ENCODE assay signal across 19 cellular contexts in the genomic region with DNA sequence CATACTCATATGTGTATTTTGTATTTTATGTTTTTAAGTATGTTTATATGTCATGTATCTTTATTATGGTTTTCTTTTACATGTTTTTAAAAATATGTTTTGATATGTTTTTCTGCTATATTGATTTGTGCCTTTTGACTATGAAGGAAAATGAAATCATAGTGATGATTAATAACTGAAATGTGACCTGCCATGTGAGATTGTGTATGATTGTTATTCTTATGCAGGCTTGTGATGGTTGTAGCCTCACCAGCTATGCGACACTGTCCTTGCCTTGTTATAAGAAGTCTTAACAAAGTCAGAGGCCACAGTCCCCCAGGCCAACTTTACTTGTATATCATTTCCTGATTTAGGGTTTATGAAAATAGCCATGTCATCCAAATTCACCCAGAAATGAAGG.
A peak's percentile ranks its signal among the peaks of the same experiment; 100 is the strongest.
DNase-seq lines count a peak whose midpoint lies in the region; ATAC-seq, FAIRE-seq and TF ChIP-seq lines count a peak whose summit lies in the region.
"Had no signal": no experiment of that assay in that cellular context is flagged by ENCODE, and none has a peak within 500 bp of the region (broad histone marks: within the 10 kb centered on the region; RNA-seq: fewer than 3 reads in every experiment).

No MANE protein-coding gene starts in this region.

- H3K27me3 ChIP-seq in CD8-positive, alpha-beta T cell (ENCODE audit: insufficient read depth, low read length), result no peaks in the 10 kb centered on the region

- H3K4me3 ChIP-seq in CD8-positive, alpha-beta T cell (ENCODE audit: low read depth, low read length), result no peak overlapping the region
- H3K4me3 ChIP-seq: coronary artery had no signal

- peaks cover 59% of the 10 kb centered on the region for H3K4me1 Mint-ChIP-seq in CD8-positive, alpha-beta T cell (ENCODE audit: low read depth)
- H3K4me1 Mint-ChIP-seq in activated T-helper 17 cell treated with anti-CD3 and anti-CD28 coated beads, Interleukin-2, amount 50 U/mL, for 72 hours, result peaks cover 22% of the 10 kb centered on the region
- H3K4me1 Mint-ChIP-seq in natural killer cell treated with Interleukin-12 subunit alpha and Interleukin-12 subunit beta and Interleukin-15 and Interleukin-18, amount 100 ng/mL, for 72 hours (ENCODE audit: low read depth in 2 of 2), result peaks cover 21 to 35% of the 10 kb centered on the region in 2 donors

- POLR2A ChIA-PET in CD8-positive, alpha-beta T cell (lab: Charles Lee), result no interaction called here

- H3K4me1 ChIP-seq in CD8-positive, alpha-beta T cell (ENCODE audit: insufficient read depth, low read length), result peaks cover 7% of the 10 kb centered on the region

- no peaks in the 10 kb centered on the region for H3K9me3 ChIP-seq in CD8-positive, alpha-beta T cell (ENCODE audit: low read length)

- peak overlapping the region; percentile 55 for H3K27ac Mint-ChIP-seq in CD8-positive, alpha-beta T cell
- H3K27ac Mint-ChIP-seq in activated T-helper 17 cell treated with anti-CD3 and anti-CD28 coated beads, Interleukin-2, amount 50 U/mL, for 72 hours, result peak overlapping the region; percentile 64
- peak overlapping the region in 1 of 2 donors; percentile 84 for H3K27ac Mint-ChIP-seq in natural killer cell treated with Interleukin-12 subunit alpha and Interleukin-12 subunit beta and Interleukin-15 and Interleukin-18, amount 100 ng/mL, for 72 hours

- FAIRE-seq in D721Med (lab: Jason Lieb, UNC), result no peak
- FAIRE-seq: RCC 7860 had no signal

- CTCF ChIA-PET in CD8-positive, alpha-beta T cell (lab: Charles Lee), result interaction anchor here (0.7 to 2.4 kb wide), 3 partner anchors 24 to 203 kb away, joined by 3 to 11 read pairs (median 3); no protein-coding TSS in a partner anchor

- DNase-seq in CD8-positive, alpha-beta T cell, result no peak
- DNase-seq in natural killer cell treated with Interleukin-12 subunit alpha and Interleukin-12 subunit beta and Interleukin-15 and Interleukin-18, amount 100 ng/mL, for 72 hours (ENCODE audit: low spot score), result no peak
- DNase-seq in activated CD4-positive, CD25-positive, alpha-beta regulatory T cell (lab: John Stamatoyannopoulos, UW), result no peak
- no peak for DNase-seq in SIG-M5 treated with dmso at 0.1 percent for 504 hours (lab: John Stamatoyannopoulos, UW; ENCODE audit: unreplicated experiment)
- DNase-seq in NCI-H2171 treated with DMSO at 0.1 percent for 48 hours (lab: John Stamatoyannopoulos, UW), result no peak
- DNase-seq in D721Med (ENCODE audit: insufficient read length, low spot score), result no peak
- DNase-seq: activated CD8-positive, alpha-beta memory T cell treated with anti-CD3 and anti-CD28 coated beads, Interleukin-2, amount 50 U/mL, for 48 hours; amygdala; DND-41; H7; NCI-H2107; NCI-H82; WERI-Rb-1 had no signal

- H3K9me3 Mint-ChIP-seq in CD8-positive, alpha-beta T cell, result no peaks in the 10 kb centered on the region
- H3K9me3 Mint-ChIP-seq in activated T-helper 17 cell treated with anti-CD3 and anti-CD28 coated beads, Interleukin-2, amount 50 U/mL, for 72 hours, result no peaks in the 10 kb centered on the region
- H3K9me3 Mint-ChIP-seq in natural killer cell treated with Interleukin-12 subunit alpha and Interleukin-12 subunit beta and Interleukin-15 and Interleukin-18, amount 100 ng/mL, for 72 hours, result no peaks in the 10 kb centered on the region

- peaks cover 45% of the 10 kb centered on the region for H3K36me3 Mint-ChIP-seq in CD8-positive, alpha-beta T cell
- peaks cover 31% of the 10 kb centered on the region for H3K36me3 Mint-ChIP-seq in activated T-helper 17 cell treated with anti-CD3 and anti-CD28 coated beads, Interleukin-2, amount 50 U/mL, for 72 hours (ENCODE audit: low read depth)
- no peaks in the 10 kb centered on the region for H3K36me3 Mint-ChIP-seq in natural killer cell treated with Interleukin-12 subunit alpha and Interleukin-12 subunit beta and Interleukin-15 and Interleukin-18, amount 100 ng/mL, for 72 hours

- peaks cover 4% of the 10 kb centered on the region for H3K36me3 ChIP-seq in CD8-positive, alpha-beta T cell (ENCODE audit: insufficient read depth, low read length)
- H3K36me3 ChIP-seq: WERI-Rb-1 had no signal

- H3K4me3 Mint-ChIP-seq in CD8-positive, alpha-beta T cell, result no peak overlapping the region
- peak overlapping the region; percentile 15 for H3K4me3 Mint-ChIP-seq in activated T-helper 17 cell treated with anti-CD3 and anti-CD28 coated beads, Interleukin-2, amount 50 U/mL, for 72 hours
- no peak overlapping the region for H3K4me3 Mint-ChIP-seq in natural killer cell treated with Interleukin-12 subunit alpha and Interleukin-12 subunit beta and Interleukin-15 and Interleukin-18, amount 100 ng/mL, for 72 hours
- H3K4me3 Mint-ChIP-seq: CD14-positive monocyte had no signal

- ATAC-seq in CD8-positive, alpha-beta T cell, result no peak
- peak; percentile 46 for ATAC-seq in GM18907 (IDR thresholded peaks at IDR 0.05; ENCODE audit: unreplicated experiment)
- ATAC-seq in activated T-helper 17 cell treated with anti-CD3 and anti-CD28 coated beads, Interleukin-2, amount 50 U/mL, for 72 hours (replicated peaks), result peak; percentile 96
- peak; percentile 40 to 93 for ATAC-seq in natural killer cell treated with Interleukin-12 subunit alpha and Interleukin-12 subunit beta and Interleukin-15 and Interleukin-18, amount 100 ng/mL, for 72 hours
- ATAC-seq: sciatic nerve had no signal

- H3K27me3 Mint-ChIP-seq in CD8-positive, alpha-beta T cell (ENCODE audit: low read depth), result no peaks in the 10 kb centered on the region
- H3K27me3 Mint-ChIP-seq in activated T-helper 17 cell treated with anti-CD3 and anti-CD28 coated beads, Interleukin-2, amount 50 U/mL, for 72 hours, result no peaks in the 10 kb centered on the region
- H3K27me3 Mint-ChIP-seq in natural killer cell treated with Interleukin-12 subunit alpha and Interleukin-12 subunit beta and Interleukin-15 and Interleukin-18, amount 100 ng/mL, for 72 hours, result no peaks in the 10 kb centered on the region

- no peak overlapping the region for H3K27ac ChIP-seq in CD8-positive, alpha-beta T cell (ENCODE audit: low read depth, low read length)
- H3K27ac ChIP-seq: WERI-Rb-1 had no signal

- intact Hi-C loops in CD8-positive, alpha-beta T cell (cut with DNase I, micrococcal nuclease), result no loop called here

- no peak for TF ChIP-seq CTCF in CD8-positive, alpha-beta T cell (IDR thresholded peaks at IDR 0.05)
- TF ChIP-seq CTCF in D721Med (IDR thresholded peaks at IDR 0.05; ENCODE audit: insufficient read depth, missing control alignments), result no peak
